25 cellular contexts compared by ENCODE assay signal in genomic region chr2:226909131-226909530, GRCh38.
DNase-seq lines count a peak whose midpoint lies in the region; ATAC-seq and TF ChIP-seq lines count a peak whose summit lies in the region.
"Had no signal": no experiment of that assay in that cellular context is flagged by ENCODE, and none has a peak within 500 bp of the region (broad histone marks: within the 10 kb centered on the region; RNA-seq: fewer than 3 reads in every experiment).

No MANE protein-coding gene starts in this region.

- H3K27ac ChIP-seq in SU-DHL-6 (ENCODE audit: low read depth, low read length) (peak overlapping the region; percentile 98), left lung (no peak overlapping the region), gastroesophageal sphincter (peak overlapping the region in 2 of 4 donors; percentile 21 to 28)
- H3K27ac ChIP-seq: BLaER1, hepatocyte, HL-60, neural progenitor cell, psoas muscle, tibial artery had no signal

- no peak overlapping the region for H2AFZ ChIP-seq in SU-DHL-6 (ENCODE audit: low read depth, low read length, severe bottlenecking)
- H2AFZ ChIP-seq: hepatocyte, neural progenitor cell had no signal

- H3K9ac ChIP-seq in SU-DHL-6 (ENCODE audit: low read length), result peak overlapping the region; percentile 71
- H3K9ac ChIP-seq: BLaER1, neural progenitor cell had no signal

- no peaks in the 10 kb centered on the region for H4K20me1 ChIP-seq in SU-DHL-6 (ENCODE audit: low read depth, low read length)
- H4K20me1 ChIP-seq: BLaER1 had no signal

- H3K36me3 ChIP-seq in SU-DHL-6 (ENCODE audit: low read length) (peaks cover 16% of the 10 kb centered on the region), left lung (no peaks in the 10 kb centered on the region), gastroesophageal sphincter (peaks cover 0 to 5% of the 10 kb centered on the region in 2 donors)
- H3K36me3 ChIP-seq: neural progenitor cell had no signal

- H3K27ac Mint-ChIP-seq in activated naive CD8-positive, alpha-beta T cell treated with anti-CD3 and anti-CD28 coated beads for 36 hours, result peak overlapping the region; percentile 4
- no peak overlapping the region for H3K27ac Mint-ChIP-seq in activated naive CD8-positive, alpha-beta T cell treated with anti-CD3 and anti-CD28 coated beads, Interleukin-2, amount 50 U/mL, for 24 hours
- no peak overlapping the region for H3K27ac Mint-ChIP-seq in activated T-helper 1 cell treated with anti-CD3 and anti-CD28 coated beads, Interleukin-12 subunit alpha, Interleukin-12 subunit beta, Interleukin-2, Interleukin-4 antibody, amounts not matched to agents 30 ng/mL and 10 ng/mL and 1 ng/mL, durations not matched to agents 14 hours and 24 hours and 36 hours
- H3K27ac Mint-ChIP-seq: activated CD4-positive, alpha-beta T cell treated with anti-CD3 and anti-CD28 coated beads for 36 hours; activated naive CD4-positive, alpha-beta T cell treated with anti-CD3 and anti-CD28 coated beads, Interleukin-2, amount 10 ng/mL, durations not matched to agents 7 days and 5 days; neural progenitor cell had no signal

- intact Hi-C loops in left lung (cut with DNase I), result no loop called here
- intact Hi-C loops in activated T-helper 1 cell treated with anti-CD3 and anti-CD28 coated beads, Interleukin-12 subunit alpha, Interleukin-12 subunit beta, Interleukin-2, Interleukin-4 antibody, amounts not matched to agents 30 ng/mL and 10 ng/mL and 1 ng/mL, durations not matched to agents 14 hours and 24 hours and 36 hours (cut with micrococcal nuclease), result no loop called here

- no peaks in the 10 kb centered on the region for H3K27me3 ChIP-seq in SU-DHL-6 (ENCODE audit: low read length)
- no peaks in the 10 kb centered on the region for H3K27me3 ChIP-seq in left lung
- no peaks in the 10 kb centered on the region for H3K27me3 ChIP-seq in gastroesophageal sphincter
- H3K27me3 ChIP-seq: BLaER1, hepatocyte, neural progenitor cell, tibial artery had no signal

- H3K9me3 ChIP-seq in SU-DHL-6 (ENCODE audit: insufficient read depth, low read length) (no peaks in the 10 kb centered on the region), left lung (no peaks in the 10 kb centered on the region), gastroesophageal sphincter (no peaks in the 10 kb centered on the region)
- H3K9me3 ChIP-seq: BLaER1, psoas muscle, tibial artery had no signal

- H3K27me3 Mint-ChIP-seq in activated naive CD8-positive, alpha-beta T cell treated with anti-CD3 and anti-CD28 coated beads for 36 hours, result no peaks in the 10 kb centered on the region
- H3K27me3 Mint-ChIP-seq in activated naive CD8-positive, alpha-beta T cell treated with anti-CD3 and anti-CD28 coated beads, Interleukin-2, amount 50 U/mL, for 24 hours, result no peaks in the 10 kb centered on the region
- no peaks in the 10 kb centered on the region for H3K27me3 Mint-ChIP-seq in activated T-helper 1 cell treated with anti-CD3 and anti-CD28 coated beads, Interleukin-12 subunit alpha, Interleukin-12 subunit beta, Interleukin-2, Interleukin-4 antibody, amounts not matched to agents 30 ng/mL and 10 ng/mL and 1 ng/mL, durations not matched to agents 14 hours and 24 hours and 36 hours (ENCODE audit: insufficient read depth)
- H3K27me3 Mint-ChIP-seq: activated CD4-positive, alpha-beta T cell treated with anti-CD3 and anti-CD28 coated beads for 36 hours; activated naive CD4-positive, alpha-beta T cell treated with anti-CD3 and anti-CD28 coated beads, Interleukin-2, amount 10 ng/mL, durations not matched to agents 7 days and 5 days had no signal

- H3K4me1 Mint-ChIP-seq in activated naive CD8-positive, alpha-beta T cell treated with anti-CD3 and anti-CD28 coated beads for 36 hours, result peaks cover 28% of the 10 kb centered on the region
- peaks cover 47% of the 10 kb centered on the region for H3K4me1 Mint-ChIP-seq in activated naive CD8-positive, alpha-beta T cell treated with anti-CD3 and anti-CD28 coated beads, Interleukin-2, amount 50 U/mL, for 24 hours
- H3K4me1 Mint-ChIP-seq in activated T-helper 1 cell treated with anti-CD3 and anti-CD28 coated beads, Interleukin-12 subunit alpha, Interleukin-12 subunit beta, Interleukin-2, Interleukin-4 antibody, amounts not matched to agents 30 ng/mL and 10 ng/mL and 1 ng/mL, durations not matched to agents 14 hours and 24 hours and 36 hours (ENCODE audit: low read depth), result peaks cover 18% of the 10 kb centered on the region
- H3K4me1 Mint-ChIP-seq: neural progenitor cell had no signal

- DNase-seq in activated naive CD8-positive, alpha-beta T cell treated with anti-CD3 and anti-CD28 coated beads for 36 hours, result no peak
- no peak for DNase-seq in activated naive CD8-positive, alpha-beta T cell treated with anti-CD3 and anti-CD28 coated beads, Interleukin-2, amount 50 U/mL, for 24 hours
- DNase-seq in left lung (no peak), cerebellum (ENCODE audit: low spot score) (no peak), NCI-H2227 (lab: John Stamatoyannopoulos, UW; ENCODE audit: unreplicated experiment) (no peak)
- DNase-seq in activated T-helper 1 cell treated with anti-CD3 and anti-CD28 coated beads, Interleukin-12 subunit alpha, Interleukin-12 subunit beta, Interleukin-2, Interleukin-4 antibody, amounts not matched to agents 30 ng/mL and 10 ng/mL and 1 ng/mL, durations not matched to agents 14 hours and 24 hours and 36 hours (ENCODE audit: low spot score), result no peak
- DNase-seq: activated CD4-positive, alpha-beta T cell treated with anti-CD3 and anti-CD28 coated beads for 36 hours; activated naive CD4-positive, alpha-beta T cell treated with anti-CD3 and anti-CD28 coated beads, Interleukin-2, amount 10 ng/mL, durations not matched to agents 7 days and 5 days; activated T-cell treated with anti-CD3 and anti-CD28 coated beads, Interleukin-2, amount 50 U/mL, for 48 hours; anterior cingulate cortex; erythroblast; H7; NCI-H526 treated with DMSO at 0.1 percent for 48 hours; psoas muscle; Right ventricle myocardium superior; stimulated activated naive CD4-positive, alpha-beta T cell treated with Interleukin-2 at 50 U/mL for 16 hours; T-helper 1 cell; tibial artery had no signal

- H3K9me3 Mint-ChIP-seq in activated naive CD8-positive, alpha-beta T cell treated with anti-CD3 and anti-CD28 coated beads for 36 hours, result peaks cover 2% of the 10 kb centered on the region
- H3K9me3 Mint-ChIP-seq in activated naive CD8-positive, alpha-beta T cell treated with anti-CD3 and anti-CD28 coated beads, Interleukin-2, amount 50 U/mL, for 24 hours, result no peaks in the 10 kb centered on the region
- H3K9me3 Mint-ChIP-seq in activated T-helper 1 cell treated with anti-CD3 and anti-CD28 coated beads, Interleukin-12 subunit alpha, Interleukin-12 subunit beta, Interleukin-2, Interleukin-4 antibody, amounts not matched to agents 30 ng/mL and 10 ng/mL and 1 ng/mL, durations not matched to agents 14 hours and 24 hours and 36 hours, result no peaks in the 10 kb centered on the region
- H3K9me3 Mint-ChIP-seq: activated naive CD4-positive, alpha-beta T cell treated with anti-CD3 and anti-CD28 coated beads, Interleukin-2, amount 10 ng/mL, durations not matched to agents 7 days and 5 days; neural progenitor cell had no signal

- TF ChIP-seq CTCF in SU-DHL-6 (IDR thresholded peaks at IDR 0.05; ENCODE audit: insufficient read depth, low read length, poor library complexity, severe bottlenecking), result no peak
- TF ChIP-seq CTCF in left lung (IDR thresholded peaks at IDR 0.05), result no peak
- TF ChIP-seq CTCF in gastroesophageal sphincter (IDR thresholded peaks at IDR 0.05), result no peak

- peaks cover 74% of the 10 kb centered on the region for H3F3A ChIP-seq in SU-DHL-6 (ENCODE audit: insufficient read depth)

- no peak overlapping the region for H3K4me3 Mint-ChIP-seq in activated naive CD8-positive, alpha-beta T cell treated with anti-CD3 and anti-CD28 coated beads for 36 hours
- no peak overlapping the region for H3K4me3 Mint-ChIP-seq in activated naive CD8-positive, alpha-beta T cell treated with anti-CD3 and anti-CD28 coated beads, Interleukin-2, amount 50 U/mL, for 24 hours
- no peak overlapping the region for H3K4me3 Mint-ChIP-seq in activated T-helper 1 cell treated with anti-CD3 and anti-CD28 coated beads, Interleukin-12 subunit alpha, Interleukin-12 subunit beta, Interleukin-2, Interleukin-4 antibody, amounts not matched to agents 30 ng/mL and 10 ng/mL and 1 ng/mL, durations not matched to agents 14 hours and 24 hours and 36 hours
- H3K4me3 Mint-ChIP-seq: activated CD4-positive, alpha-beta T cell treated with anti-CD3 and anti-CD28 coated beads for 36 hours; activated naive CD4-positive, alpha-beta T cell treated with anti-CD3 and anti-CD28 coated beads, Interleukin-2, amount 10 ng/mL, durations not matched to agents 7 days and 5 days; neural progenitor cell had no signal

- TF ChIP-seq POLR2A in gastroesophageal sphincter (IDR thresholded peaks at IDR 0.05), result no peak

- peaks cover 39% of the 10 kb centered on the region; the same call in 1 of the 2 replicates for H3K79me2 ChIP-seq in SU-DHL-6 (ENCODE audit: insufficient read depth, low read length)
- H3K79me2 ChIP-seq: hepatocyte had no signal

- H3K4me3 ChIP-seq in SU-DHL-6 (ENCODE audit: insufficient read depth, low read length, poor library complexity, severe bottlenecking) (peak overlapping the region; percentile 52), left lung (no peak overlapping the region), gastroesophageal sphincter (no peak overlapping the region)
- H3K4me3 ChIP-seq: BLaER1, hepatocyte, neural progenitor cell, psoas muscle, skin epidermis, tibial artery had no signal

- ATAC-seq in activated naive CD8-positive, alpha-beta T cell treated with anti-CD3 and anti-CD28 coated beads, Interleukin-2, amount 50 U/mL, for 24 hours, result no peak
- peak; percentile 29 for ATAC-seq in left lung
- no peak for ATAC-seq in gastroesophageal sphincter
- ATAC-seq: activated CD4-positive, alpha-beta T cell treated with anti-CD3 and anti-CD28 coated beads for 36 hours; psoas muscle had no signal

- WGBS in gastroesophageal sphincter (ENCODE audit: low coverage in 1 of 2), 2 donors, result 59 to 73% methylated on average over 4 of the region's 4 CpGs

- H3K9me2 ChIP-seq in SU-DHL-6 (replicated peaks; ENCODE audit: insufficient read depth, low read length), result no peaks in the 10 kb centered on the region

- peak overlapping the region; percentile 94 for H3K4me2 ChIP-seq in SU-DHL-6 (ENCODE audit: low read depth, low read length, poor library complexity, severe bottlenecking)
- H3K4me2 ChIP-seq: BLaER1, hepatocyte, neural progenitor cell had no signal

- H3K4me1 ChIP-seq in left lung (no peaks in the 10 kb centered on the region), gastroesophageal sphincter (peaks cover 0 to 17% (median 0%) of the 10 kb centered on the region in 3 donors)
- H3K4me1 ChIP-seq: psoas muscle had no signal

- H3K36me3 Mint-ChIP-seq in activated naive CD8-positive, alpha-beta T cell treated with anti-CD3 and anti-CD28 coated beads for 36 hours, result peaks cover 39% of the 10 kb centered on the region
- peaks cover 53% of the 10 kb centered on the region for H3K36me3 Mint-ChIP-seq in activated naive CD8-positive, alpha-beta T cell treated with anti-CD3 and anti-CD28 coated beads, Interleukin-2, amount 50 U/mL, for 24 hours (ENCODE audit: low read depth)
- peaks cover 25% of the 10 kb centered on the region for H3K36me3 Mint-ChIP-seq in activated T-helper 1 cell treated with anti-CD3 and anti-CD28 coated beads, Interleukin-12 subunit alpha, Interleukin-12 subunit beta, Interleukin-2, Interleukin-4 antibody, amounts not matched to agents 30 ng/mL and 10 ng/mL and 1 ng/mL, durations not matched to agents 14 hours and 24 hours and 36 hours (ENCODE audit: low read depth)

- TF ChIP-seq EP300 in gastroesophageal sphincter (IDR thresholded peaks at IDR 0.05), result no peak
